In genomic region chr3:42080452-42080872, GRCh38 we compare ENCODE assay signal across 8 cellular contexts. TPM values are rescaled to one million over a fixed set of nuclear protein-coding genes. Genes with fewer than 3 reads are reported as not detected.
DNase-seq lines count a peak whose midpoint lies in the region; ATAC-seq lines count a peak whose summit lies in the region.

No MANE protein-coding gene starts in this region.

- peak; percentile 89 to 91 for ATAC-seq in stimulated activated naive B cell treated with anti-CD40 and anti-IgM and Interleukin-4, amounts not matched to agents 10 μg/mL and 1 μg/mL and 100 μg/mL, for 72 hours (replicated peaks)

- no peaks in the 10 kb centered on the region for H3K27me3 Mint-ChIP-seq in immature natural killer cell (ENCODE audit: low read depth in 3 of 3)
- H3K27me3 Mint-ChIP-seq in stimulated activated naive B cell treated with anti-CD40 and anti-IgM and Interleukin-4, amounts not matched to agents 10 μg/mL and 1 μg/mL and 100 μg/mL, for 72 hours: no peaks in the 10 kb centered on the region

- no peaks in the 10 kb centered on the region for H3K36me3 Mint-ChIP-seq in immature natural killer cell
- peaks cover 13 to 27% of the 10 kb centered on the region in 2 donors for H3K36me3 Mint-ChIP-seq in stimulated activated naive B cell treated with anti-CD40 and anti-IgM and Interleukin-4, amounts not matched to agents 10 μg/mL and 1 μg/mL and 100 μg/mL, for 72 hours

- peak overlapping the region in 2 of 5 donors; percentile 32 to 42 for H3K4me3 Mint-ChIP-seq in immature natural killer cell
- H3K4me3 Mint-ChIP-seq in stimulated activated naive B cell treated with anti-CD40 and anti-IgM and Interleukin-4, amounts not matched to agents 10 μg/mL and 1 μg/mL and 100 μg/mL, for 72 hours: peak overlapping the region; percentile 63

- peaks cover 45 to 59% of the 10 kb centered on the region in 2 donors for H3K4me1 Mint-ChIP-seq in immature natural killer cell
- H3K4me1 Mint-ChIP-seq in stimulated activated naive B cell treated with anti-CD40 and anti-IgM and Interleukin-4, amounts not matched to agents 10 μg/mL and 1 μg/mL and 100 μg/mL, for 72 hours: peaks cover 53 to 86% of the 10 kb centered on the region in 2 donors

- DNase-seq in ELR (ENCODE audit: low read depth): peak; percentile 79
- peak; percentile 92 for DNase-seq in LoVo (ENCODE audit: low spot score)
- DNase-seq in immature natural killer cell: no peak
- peak; percentile 49 for DNase-seq in stimulated activated naive B cell treated with anti-CD40 and anti-IgM and Interleukin-4, amounts not matched to agents 10 μg/mL and 1 μg/mL and 100 μg/mL, for 72 hours
- no peak for DNase-seq in NCI-H2081 (lab: John Stamatoyannopoulos, UW)
- no peak for DNase-seq in SHP77 (lab: John Stamatoyannopoulos, UW)
- no peak for DNase-seq in NK-92 (lab: John Stamatoyannopoulos, UW; ENCODE audit: unreplicated experiment)

- no peaks in the 10 kb centered on the region for H3K9me3 Mint-ChIP-seq in immature natural killer cell
- peaks cover 0 to 2% of the 10 kb centered on the region in 2 donors for H3K9me3 Mint-ChIP-seq in stimulated activated naive B cell treated with anti-CD40 and anti-IgM and Interleukin-4, amounts not matched to agents 10 μg/mL and 1 μg/mL and 100 μg/mL, for 72 hours

- peak overlapping the region; percentile 71 to 89 (median 83) for H3K27ac Mint-ChIP-seq in immature natural killer cell
- H3K27ac Mint-ChIP-seq in stimulated activated naive B cell treated with anti-CD40 and anti-IgM and Interleukin-4, amounts not matched to agents 10 μg/mL and 1 μg/mL and 100 μg/mL, for 72 hours: peak overlapping the region; percentile 97

- H3K27ac ChIP-seq in angular gyrus (ENCODE audit: low read depth, low read length): peak overlapping the region; percentile 86

RNA-seq across cellular contexts. Expression of gene TRAK1, which starts 10.7 kb away (rescaled TPM):
- 1 to 10 TPM; 2.1 to 7.8 (median 4.4) TPM for polyA plus RNA-seq in immature natural killer cell

Comparison
In these comparisons a context has a peak if more than half of its experiments do, and no peak if none do; other contexts are left out.
1. DNase-seq: peak in ELR (single experiment), LoVo (single experiment) and stimulated activated naive B cell treated with anti-CD40 and anti-IgM and Interleukin-4, amounts not matched to agents 10 μg/mL and 1 μg/mL and 100 μg/mL, for 72 hours (single experiment); none in immature natural killer cell (0 of 3), NCI-H2081 (0 of 2), SHP77 (0 of 2) and NK-92 (single experiment).